In genomic region chr2:205655775-205656425, GRCh38 we compare ENCODE assay signal across 3 cellular contexts.
TF ChIP-seq lines count a peak whose summit lies in the region.

No MANE protein-coding gene starts in this region.

TF ChIP-seq in SK-N-SH, 30 proteins besides CTCF, POLR2A, EP300 and RAD21:
- no peak for TF ChIP-seq YY1 (IDR thresholded peaks at IDR 0.05; ENCODE audit: low read depth)
- TF ChIP-seq PBX3 (IDR thresholded peaks at IDR 0.05) = peak; percentile 41; the same call in 1 of the 2 replicates
TF ChIP-seq in SK-N-SH: peak in this region for 1.

TF ChIP-seq in SK-N-SH treated with all-trans-retinoic acid at 6 μM for 48 hours, 23 proteins besides CTCF, POLR2A, EP300 and RAD21:
- TF ChIP-seq ZNF70 (CRISPR knock-in tag; IDR thresholded peaks at IDR 0.05) (no peak), SNAI2 (CRISPR knock-in tag; IDR thresholded peaks at IDR 0.05) (no peak), RARB (CRISPR knock-in tag; IDR thresholded peaks at IDR 0.05) (no peak), CREB5 (CRISPR knock-in tag; IDR thresholded peaks at IDR 0.05; ENCODE audit: low read depth) (no peak), ESRRG (CRISPR knock-in tag; IDR thresholded peaks at IDR 0.05) (no peak), PATZ1 (CRISPR knock-in tag; IDR thresholded peaks at IDR 0.05; ENCODE audit: borderline replicate concordance) (no peak), CSDC2 (CRISPR knock-in tag; IDR thresholded peaks at IDR 0.05) (no peak), ZC3H10 (CRISPR knock-in tag; IDR thresholded peaks at IDR 0.05) (no peak)

TF ChIP-seq in K562, 482 proteins besides CTCF, POLR2A, EP300 and RAD21:
- TF ChIP-seq MEIS2 (IDR thresholded peaks at IDR 0.05; ENCODE audit: partially characterized antibody) (peak; percentile 64), PHF20 (IDR thresholded peaks at IDR 0.05; ENCODE audit: partially characterized antibody) (no peak), PBX2 (CRISPR knock-in tag; IDR thresholded peaks at IDR 0.05; ENCODE audit: low read depth) (no peak), PBX2 (tag; conservative IDR thresholded peaks at IDR 0.05; ENCODE audit: low read depth) (peak; percentile 59; the same call in 1 of the 2 replicates)
